Comparison of ENCODE assay signal across 1 cellular context in the genomic region with DNA sequence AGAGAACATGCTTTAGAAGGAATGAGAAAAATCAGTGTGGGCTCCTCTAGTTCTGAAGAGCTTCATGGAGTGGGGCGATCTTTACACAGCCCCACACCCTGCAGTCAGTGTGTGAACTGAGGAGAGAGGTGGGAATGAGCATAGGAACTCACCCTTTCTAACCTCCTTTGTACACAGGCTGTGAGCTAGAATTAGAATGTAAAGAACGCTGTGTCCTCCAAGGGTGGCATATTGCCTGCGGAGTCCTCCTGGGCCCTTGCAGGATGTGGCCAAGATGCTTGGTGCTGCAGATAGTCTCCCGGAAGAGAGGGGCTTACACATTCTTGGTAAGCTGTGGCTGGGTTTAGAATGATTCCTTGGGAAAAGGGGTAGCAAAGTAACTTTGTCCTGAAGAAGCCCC.
TF ChIP-seq lines count a peak whose summit lies in the region.

No MANE protein-coding gene starts in this region.

TF ChIP-seq in A549, 52 proteins besides CTCF, POLR2A, EP300 and RAD21 (continued from another document):
- TF ChIP-seq REST (IDR thresholded peaks at IDR 0.05) (no peak), EHMT2 (IDR thresholded peaks at IDR 0.05; ENCODE audit: low read depth) (no peak)
TF ChIP-seq in A549: peak in this region for 0.
